ENCODE assay signal across 1 cellular context in genomic region chr9:99076030-99076429, GRCh38.
TF ChIP-seq lines count a peak whose summit lies in the region.

No MANE protein-coding gene starts in this region.

TF ChIP-seq in K562, 482 proteins besides CTCF, POLR2A, EP300 and RAD21 (continues in another document):
- TF ChIP-seq ZNF398 (CRISPR knock-in tag; IDR thresholded peaks at IDR 0.05) = no peak
- TF ChIP-seq CBX3 (IDR thresholded peaks at IDR 0.05; ENCODE audit: borderline replicate concordance in 1 of 2, low read length in 2 of 2) = peak in 1 of 2 experiments; percentile 69; a peak in 1 of 3 replicates
- TF ChIP-seq FOS (IDR thresholded peaks at IDR 0.05; ENCODE audit: extremely low read depth, insufficient read length) = no peak
- TF ChIP-seq ZBED1 (IDR thresholded peaks at IDR 0.05) = no peak
- TF ChIP-seq TSHZ1 (CRISPR knock-in tag; IDR thresholded peaks at IDR 0.05) = 0 out of 2 replicates have a peak, but pooled peaks have one; percentile 11
- TF ChIP-seq L3MBTL2 (IDR thresholded peaks at IDR 0.05) = peak; percentile 78; the same call in 1 of the 2 replicates
- TF ChIP-seq ZBTB49 (CRISPR knock-in tag; IDR thresholded peaks at IDR 0.05; ENCODE audit: borderline replicate concordance) = no peak
- no peak for TF ChIP-seq ZNF609 (CRISPR knock-in tag; IDR thresholded peaks at IDR 0.05; ENCODE audit: borderline replicate concordance)
- TF ChIP-seq E2F6 (IDR thresholded peaks at IDR 0.05; ENCODE audit: borderline replicate concordance in 1 of 2, extremely low read depth in 1 of 2, insufficient read depth in 1 of 2, insufficient read length in 1 of 2, low read depth in 1 of 2, low read length in 1 of 2, poor library complexity in 1 of 2, severe bottlenecking in 1 of 2) = peak in 1 of 2 experiments; percentile 72
- 0 out of 2 replicates have a peak, but pooled peaks have one; percentile 61 for TF ChIP-seq SLC30A9 (CRISPR knock-in tag; IDR thresholded peaks at IDR 0.05)
- TF ChIP-seq ZFX (CRISPR knock-in tag; IDR thresholded peaks at IDR 0.05) = 0 out of 2 replicates have a peak, but pooled peaks have one; percentile 0
- TF ChIP-seq MGA (IDR thresholded peaks at IDR 0.05) = peak; percentile 84
- TF ChIP-seq RBM15 (IDR thresholded peaks at IDR 0.05; ENCODE audit: insufficient read depth, low read length) = no peak
- TF ChIP-seq CBX2 (IDR thresholded peaks at IDR 0.05; ENCODE audit: insufficient read depth, low read length, poor library complexity, severe bottlenecking) = no peak
- no peak for TF ChIP-seq JUND (IDR thresholded peaks at IDR 0.05; ENCODE audit: borderline replicate concordance, low read depth, low read length)
- no peak for TF ChIP-seq JUND (tag; IDR thresholded peaks at IDR 0.05; ENCODE audit: borderline replicate concordance, low read depth, low read length)
- no peak for TF ChIP-seq ZNF23 (CRISPR knock-in tag; IDR thresholded peaks at IDR 0.05)
